25 cellular contexts compared by ENCODE assay signal in genomic region chr3:27078246-27078913, GRCh38.
"Had no signal": no experiment of that assay in that cellular context is flagged by ENCODE, and none has a peak within 500 bp of the region (broad histone marks: within the 10 kb centered on the region; RNA-seq: fewer than 3 reads in every experiment).

No MANE protein-coding gene starts in this region.

- H3K27ac ChIP-seq: epithelial cell of prostate, esophagus squamous epithelium, stomach, thyroid gland had no signal

- H3K27ac Mint-ChIP-seq: activated CD4-positive, alpha-beta memory T cell treated with anti-CD3 and anti-CD28 coated beads for 36 hours; activated CD4-positive, alpha-beta T cell treated with anti-CD3 and anti-CD28 coated beads, Interleukin-2, amount 10 ng/mL, durations not matched to agents 24 days and 14 days; activated naive CD4-positive, alpha-beta T cell treated with anti-CD3 and anti-CD28 coated beads, Interleukin-2, amount 10 ng/mL, durations not matched to agents 7 days and 5 days; activated naive CD8-positive, alpha-beta T cell treated with anti-CD3 and anti-CD28 coated beads, Interleukin-2, amount 10 ng/mL, durations not matched to agents 7 days and 5 days; activated T-cell treated with anti-CD3 and anti-CD28 coated beads, Interleukin-2, amount 50 U/mL, for 24 hours; naive B cell; stimulated activated effector memory CD8-positive, alpha-beta T cell treated with anti-CD3 and anti-CD28 coated beads, Interleukin-12 subunit alpha, Interleukin-12 subunit beta, amount 100 ng/mL, for 72 hours; T-helper 17 cell had no signal

- DNase-seq: activated CD4-positive, alpha-beta memory T cell treated with anti-CD3 and anti-CD28 coated beads for 36 hours; activated CD4-positive, alpha-beta T cell treated with anti-CD3 and anti-CD28 coated beads, Interleukin-2, amount 10 ng/mL, durations not matched to agents 24 days and 14 days; activated CD4-positive, CD25-positive, alpha-beta regulatory T cell treated with anti-CD3 and anti-CD28 coated beads, Interleukin-2, amount 50 U/mL, for 72 hours; activated CD8-positive, alpha-beta memory T cell treated with anti-CD3 and anti-CD28 coated beads, Interleukin-2, amount 50 U/mL, for 48 hours; activated gamma-delta T cell; activated naive CD4-positive, alpha-beta T cell treated with anti-CD3 and anti-CD28 coated beads, Interleukin-2, amount 10 ng/mL, durations not matched to agents 7 days and 5 days; activated naive CD8-positive, alpha-beta T cell treated with anti-CD3 and anti-CD28 coated beads, Interleukin-2, amount 10 ng/mL, durations not matched to agents 7 days and 5 days; activated T-cell treated with anti-CD3 and anti-CD28 coated beads, Interleukin-2, amount 50 U/mL, for 24 hours; amniotic stem cell; caudate nucleus; esophagus squamous epithelium; glutamatergic neuron; islet precursor cell; left ventricle myocardium superior; naive B cell; small intestine; stimulated activated CD4-positive, alpha-beta T cell treated with anti-CD3 and anti-CD28 coated beads, Interleukin-4, amount 100 ng/mL, for 24 hours; stomach; T-helper 17 cell; T1000; thyroid gland; WERI-Rb-1 had no signal

- H3K9me3 ChIP-seq: esophagus squamous epithelium, stomach, thyroid gland had no signal

- H3K36me3 Mint-ChIP-seq: activated CD4-positive, alpha-beta memory T cell treated with anti-CD3 and anti-CD28 coated beads for 36 hours; activated naive CD4-positive, alpha-beta T cell treated with anti-CD3 and anti-CD28 coated beads, Interleukin-2, amount 10 ng/mL, durations not matched to agents 7 days and 5 days; activated naive CD8-positive, alpha-beta T cell treated with anti-CD3 and anti-CD28 coated beads, Interleukin-2, amount 10 ng/mL, durations not matched to agents 7 days and 5 days; naive B cell; stimulated activated effector memory CD8-positive, alpha-beta T cell treated with anti-CD3 and anti-CD28 coated beads, Interleukin-12 subunit alpha, Interleukin-12 subunit beta, amount 100 ng/mL, for 72 hours had no signal

- H3K4me1 Mint-ChIP-seq: activated CD4-positive, alpha-beta T cell treated with anti-CD3 and anti-CD28 coated beads, Interleukin-2, amount 10 ng/mL, durations not matched to agents 24 days and 14 days; activated naive CD4-positive, alpha-beta T cell treated with anti-CD3 and anti-CD28 coated beads, Interleukin-2, amount 10 ng/mL, durations not matched to agents 7 days and 5 days; activated naive CD8-positive, alpha-beta T cell treated with anti-CD3 and anti-CD28 coated beads, Interleukin-2, amount 10 ng/mL, durations not matched to agents 7 days and 5 days; naive B cell; stimulated activated effector memory CD8-positive, alpha-beta T cell treated with anti-CD3 and anti-CD28 coated beads, Interleukin-12 subunit alpha, Interleukin-12 subunit beta, amount 100 ng/mL, for 72 hours; T-helper 17 cell had no signal

- ATAC-seq: left ventricle myocardium superior; sciatic nerve; stimulated activated effector memory CD8-positive, alpha-beta T cell treated with anti-CD3 and anti-CD28 coated beads, Interleukin-12 subunit alpha, Interleukin-12 subunit beta, amount 100 ng/mL, for 72 hours; T-helper 17 cell had no signal

- H3K4me3 ChIP-seq: esophagus squamous epithelium, stomach, thyroid gland had no signal

- H3K36me3 ChIP-seq: esophagus squamous epithelium, stomach, thyroid gland, WERI-Rb-1 had no signal

- H3K27me3 Mint-ChIP-seq: activated CD4-positive, alpha-beta T cell treated with anti-CD3 and anti-CD28 coated beads, Interleukin-2, amount 10 ng/mL, durations not matched to agents 24 days and 14 days; activated naive CD4-positive, alpha-beta T cell treated with anti-CD3 and anti-CD28 coated beads, Interleukin-2, amount 10 ng/mL, durations not matched to agents 7 days and 5 days; activated naive CD8-positive, alpha-beta T cell treated with anti-CD3 and anti-CD28 coated beads, Interleukin-2, amount 10 ng/mL, durations not matched to agents 7 days and 5 days had no signal

- H3K27me3 ChIP-seq: esophagus squamous epithelium, stomach, thyroid gland had no signal

- H3K4me1 ChIP-seq: thyroid gland had no signal

- H3K9me3 Mint-ChIP-seq: activated CD4-positive, alpha-beta memory T cell treated with anti-CD3 and anti-CD28 coated beads for 36 hours; activated CD4-positive, alpha-beta T cell treated with anti-CD3 and anti-CD28 coated beads, Interleukin-2, amount 10 ng/mL, durations not matched to agents 24 days and 14 days; activated naive CD8-positive, alpha-beta T cell treated with anti-CD3 and anti-CD28 coated beads, Interleukin-2, amount 10 ng/mL, durations not matched to agents 7 days and 5 days; activated T-cell treated with anti-CD3 and anti-CD28 coated beads, Interleukin-2, amount 50 U/mL, for 24 hours; stimulated activated effector memory CD8-positive, alpha-beta T cell treated with anti-CD3 and anti-CD28 coated beads, Interleukin-12 subunit alpha, Interleukin-12 subunit beta, amount 100 ng/mL, for 72 hours had no signal

- H3K4me3 Mint-ChIP-seq: activated CD4-positive, alpha-beta memory T cell treated with anti-CD3 and anti-CD28 coated beads for 36 hours; activated CD4-positive, alpha-beta T cell treated with anti-CD3 and anti-CD28 coated beads, Interleukin-2, amount 10 ng/mL, durations not matched to agents 24 days and 14 days; activated naive CD4-positive, alpha-beta T cell treated with anti-CD3 and anti-CD28 coated beads, Interleukin-2, amount 10 ng/mL, durations not matched to agents 7 days and 5 days; activated naive CD8-positive, alpha-beta T cell treated with anti-CD3 and anti-CD28 coated beads, Interleukin-2, amount 10 ng/mL, durations not matched to agents 7 days and 5 days; activated T-cell treated with anti-CD3 and anti-CD28 coated beads, Interleukin-2, amount 50 U/mL, for 24 hours; naive B cell; stimulated activated effector memory CD8-positive, alpha-beta T cell treated with anti-CD3 and anti-CD28 coated beads, Interleukin-12 subunit alpha, Interleukin-12 subunit beta, amount 100 ng/mL, for 72 hours; T-helper 17 cell had no signal
